Comparison of ENCODE assay signal across 18 cellular contexts in the genomic region with DNA sequence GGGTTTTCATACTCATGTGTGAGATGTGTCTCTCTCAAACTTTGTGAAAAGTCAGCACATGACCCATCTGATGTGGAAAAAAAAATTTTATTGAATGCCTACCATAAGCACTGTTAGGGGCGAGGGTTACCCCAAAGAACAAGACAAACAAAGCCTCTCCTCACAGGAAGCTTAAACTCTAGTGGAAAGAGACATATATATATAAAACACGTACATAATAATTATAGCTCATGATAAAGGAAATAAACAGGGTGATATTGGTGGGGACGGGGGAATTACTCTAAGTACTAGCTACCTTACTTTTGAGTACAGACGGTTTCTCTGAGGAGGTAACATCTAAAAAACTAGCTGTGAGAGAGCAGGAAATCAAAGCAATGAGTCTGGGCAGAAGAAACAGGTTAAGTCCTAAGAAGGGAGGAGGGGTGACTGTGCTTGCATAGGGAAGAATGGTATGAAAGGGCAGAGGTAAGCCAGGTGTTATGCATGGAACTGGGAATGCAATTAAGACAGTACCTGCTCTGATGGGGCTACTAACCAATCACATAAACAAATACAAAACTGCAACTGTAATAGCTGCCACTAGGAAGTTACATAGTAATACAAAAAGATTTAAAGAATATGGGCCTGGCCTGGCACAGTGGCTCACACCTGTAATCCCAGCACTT. TPM values are rescaled to one million over a fixed set of nuclear protein-coding genes. Genes with fewer than 3 reads are reported as not detected.
DNase-seq lines count a peak whose midpoint lies in the region; ATAC-seq, FAIRE-seq and TF ChIP-seq lines count a peak whose summit lies in the region.
"Had no signal": no experiment of that assay in that cellular context is flagged by ENCODE, and none has a peak within 500 bp of the region (broad histone marks: within the 10 kb centered on the region; RNA-seq: fewer than 3 reads in every experiment).

No MANE protein-coding gene starts in this region.

- in situ Hi-C loops in K562 (cut with MboI) = no loop called here

- H3K79me2 ChIP-seq in K562 (ENCODE audit: control insufficient read depth, insufficient read depth, low read length) = peaks cover 86% of the 10 kb centered on the region

- peaks cover 3% of the 10 kb centered on the region; the same call in 1 of the 2 replicates for H3K4me1 ChIP-seq in HEK293 (ENCODE audit: control insufficient read depth, insufficient read depth, low read length)
- H3K4me1 ChIP-seq in K562 (replicated peaks in 1 of 2; ENCODE audit: control insufficient read depth in 2 of 2, insufficient read depth in 2 of 2, low read length in 2 of 2) = peaks cover 10 to 12% of the 10 kb centered on the region in 2 experiments
- no peaks in the 10 kb centered on the region for H3K4me1 ChIP-seq in mucosa of descending colon (ENCODE audit: low read depth)

- H3K27ac ChIP-seq in HEK293 (ENCODE audit: extremely low read depth, low read depth, low read length) (no peak overlapping the region), K562 (ENCODE audit: extremely low read depth, low read depth, low read length) (no peak overlapping the region)
- H3K27ac ChIP-seq: A549 had no signal

- no peak for TF ChIP-seq RAD21 in K562 (CRISPR knock-in tag; conservative IDR thresholded peaks at IDR 0.05 in 1 of 2, IDR thresholded peaks at IDR 0.05 in 1 of 2)

- no peak for TF ChIP-seq EP300 in K562 (IDR thresholded peaks at IDR 0.05; ENCODE audit: low read length)

- H3K4me3 Mint-ChIP-seq in activated CD4-positive, alpha-beta T cell treated with anti-CD3 and anti-CD28 coated beads, Interleukin-2, amount 10 ng/mL, durations not matched to agents 24 days and 14 days = no peak overlapping the region

- H3K9me1 ChIP-seq in K562 (ENCODE audit: control insufficient read depth, insufficient read depth, low read length) = no peaks in the 10 kb centered on the region

- TF ChIP-seq CTCF in HEK293 (tag by site-specific recombination; IDR thresholded peaks at IDR 0.05) (no peak), K562 (IDR thresholded peaks at IDR 0.05 in 2 of 3, conservative IDR thresholded peaks at IDR 0.05 in 1 of 3; ENCODE audit: insufficient read depth in 2 of 3, low read depth in 1 of 3, low read length in 3 of 3) (no peak), mucosa of descending colon (IDR thresholded peaks at IDR 0.05) (no peak)

- H3K9me3 ChIP-seq in HEK293 (ENCODE audit: control insufficient read depth, insufficient read depth, low read depth, low read length) = no peaks in the 10 kb centered on the region
- no peaks in the 10 kb centered on the region for H3K9me3 ChIP-seq in K562 (replicated peaks; ENCODE audit: control insufficient read depth, insufficient read depth, low read depth, low read length)
- H3K9me3 ChIP-seq in mucosa of descending colon = no peaks in the 10 kb centered on the region
- H3K9me3 ChIP-seq: A549, MG63 had no signal

- peaks cover 32% of the 10 kb centered on the region for H3K4me1 Mint-ChIP-seq in activated CD4-positive, alpha-beta T cell treated with anti-CD3 and anti-CD28 coated beads, Interleukin-2, amount 10 ng/mL, durations not matched to agents 24 days and 14 days

- CTCF ChIA-PET in HEK293 (lab: Yijun Ruan, JAX) = interaction anchor here (0.6 to 2.4 kb wide), 3 partner anchors 12 to 29 kb away, joined by 3 to 13 read pairs (median 3); no protein-coding TSS in a partner anchor
- CTCF ChIA-PET in K562 (lab: Yijun Ruan, JAX; ENCODE audit: low intra/inter-chr PET ratio) = no interaction called here

- peak; percentile 42 for DNase-seq in activated CD4-positive, alpha-beta T cell treated with anti-CD3 and anti-CD28 coated beads, Interleukin-2, amount 10 ng/mL, durations not matched to agents 24 days and 14 days
- DNase-seq in activated CD4-positive, alpha-beta T cell treated with anti-CD3 and anti-CD28 coated beads for 4 hours = no peak
- DNase-seq in K562 (ENCODE audit: extremely low read depth in 1 of 4, low spot score in 3 of 4) = no peak
- DNase-seq in mucosa of descending colon = peak in 1 of 3 donors; percentile 3
- DNase-seq in GM19239 (ENCODE audit: insufficient read length, low spot score) = no peak
- no peak for DNase-seq in Ammon's horn (ENCODE audit: low spot score)
- DNase-seq in stimulated activated CD4-positive, alpha-beta T cell treated with anti-CD3 and anti-CD28 coated beads, Interleukin-2, amount 100 ng/mL, for 48 hours = no peak
- DNase-seq: DMS53, KBM-7, MG63, NCI-H1092 treated with DMSO at 0.1 percent for 48 hours, NCI-H1694, NCI-H82, SIG-M5 had no signal

- no peak for FAIRE-seq in K562 (lab: Jason Lieb, UNC)
- FAIRE-seq in GM19239 (lab: Jason Lieb, UNC) = no peak
- FAIRE-seq: A549, GM12878, GM18507 had no signal

- ATAC-seq in K562 (no peak), mucosa of descending colon (peak; percentile 18)
- ATAC-seq: A549, GM12878 had no signal

- no peaks in the 10 kb centered on the region for H3K9me3 Mint-ChIP-seq in activated CD4-positive, alpha-beta T cell treated with anti-CD3 and anti-CD28 coated beads, Interleukin-2, amount 10 ng/mL, durations not matched to agents 24 days and 14 days

- WGBS in K562 (ENCODE audit: insufficient coverage, low coverage, missing lambda C conversion rate) = 93% methylated on average over 4 of the region's 4 CpGs

- H3K9ac ChIP-seq in K562 (ENCODE audit: insufficient read depth in 1 of 2, low read depth in 2 of 2, low read length in 2 of 2) = no peak overlapping the region

- no peak overlapping the region for H3K27ac Mint-ChIP-seq in activated CD4-positive, alpha-beta T cell treated with anti-CD3 and anti-CD28 coated beads, Interleukin-2, amount 10 ng/mL, durations not matched to agents 24 days and 14 days

- POLR2A ChIA-PET in HEK293 (lab: Yijun Ruan, JAX) = interaction anchor here (1.6 kb wide), 1 partner anchor 179 kb away, joined by 3 read pairs; no protein-coding TSS in a partner anchor
- POLR2A ChIA-PET in K562 (lab: Yijun Ruan, JAX) = interaction anchor here (0.6 kb wide), 1 partner anchor 159 kb away, joined by 3 read pairs; no protein-coding TSS in a partner anchor

- H3K36me3 ChIP-seq in HEK293 (ENCODE audit: control insufficient read depth in 2 of 2, insufficient read depth in 1 of 2, low read length in 2 of 2) (peaks cover 6 to 15% of the 10 kb centered on the region in 2 experiments; a peak in 2 of 3 replicates), K562 (ENCODE audit: control insufficient read depth, insufficient read depth, low read length) (peaks cover 48% of the 10 kb centered on the region; the same call in 2 of the 3 replicates), mucosa of descending colon (ENCODE audit: low read depth) (no peaks in the 10 kb centered on the region)

- H2AFZ ChIP-seq in K562 (ENCODE audit: low read depth, low read length) = no peak overlapping the region

- no peak overlapping the region for H3K4me2 ChIP-seq in K562 (ENCODE audit: insufficient read depth, low read length)
- H3K4me2 ChIP-seq: A549 had no signal

- no peaks in the 10 kb centered on the region for H3K27me3 ChIP-seq in K562 (ENCODE audit: control insufficient read depth in 2 of 2, insufficient read depth in 2 of 2, low read length in 2 of 2)
- H3K27me3 ChIP-seq: MG63 had no signal

- intact Hi-C loops in activated CD4-positive, alpha-beta T cell treated with anti-CD3 and anti-CD28 coated beads, Interleukin-2, amount 10 ng/mL, durations not matched to agents 24 days and 14 days (cut with micrococcal nuclease) = no loop called here
- intact Hi-C loops in K562 (cut with micrococcal nuclease) = no loop called here
- intact Hi-C loops in mucosa of descending colon (cut with DNase I, micrococcal nuclease) = no loop called here

- H3K27me3 Mint-ChIP-seq in activated CD4-positive, alpha-beta T cell treated with anti-CD3 and anti-CD28 coated beads, Interleukin-2, amount 10 ng/mL, durations not matched to agents 24 days and 14 days = no peaks in the 10 kb centered on the region

- no peak overlapping the region for H3K4me3 ChIP-seq in HEK293 (ENCODE audit: low read depth, low read length)
- H3K4me3 ChIP-seq in K562 = no peak overlapping the region
- no peak overlapping the region for H3K4me3 ChIP-seq in mucosa of descending colon
- H3K4me3 ChIP-seq: A549, GM12878, MG63 had no signal

- 0 out of 2 replicates have a peak, but pooled peaks cover 6% of the 10 kb centered on the region for H4K20me1 ChIP-seq in K562 (replicated peaks; ENCODE audit: control insufficient read depth, insufficient read depth, low read length)

- BruUV-seq in K562 (replicated peaks; lab: Mats Ljungman, UMichigan) = no TSS peak

- TF ChIP-seq POLR2A in K562 (conservative IDR thresholded peaks at IDR 0.05) = no peak

- peaks cover 2% of the 10 kb centered on the region for H3K36me3 Mint-ChIP-seq in activated CD4-positive, alpha-beta T cell treated with anti-CD3 and anti-CD28 coated beads, Interleukin-2, amount 10 ng/mL, durations not matched to agents 24 days and 14 days (ENCODE audit: low read depth)

RNA-seq across cellular contexts. Expression of a gene that starts 4.5 kb away (rescaled TPM):
- total RNA-seq in activated CD4-positive, alpha-beta T cell treated with anti-CD3 and anti-CD28 coated beads, Interleukin-2, amount 10 ng/mL, durations not matched to agents 24 days and 14 days = 10.5 and 13.8 TPM in 2 replicates
- total RNA-seq in K562 (2011; cell fraction: chromatin; rRNA removed; ENCODE audit: low replicate concordance) = 14.8 and 38.6 TPM in 2 replicates
- total RNA-seq in K562 (2011; cell fraction: nucleolus; rRNA removed) = 8.2 and 11.1 TPM in 2 replicates
- 15.6 and 18.7 TPM in 2 replicates for total RNA-seq in K562 (2011; cell fraction: nucleoplasm; rRNA removed)
- total RNA-seq in K562 (2014; rRNA removed) = 15.8 and 18.8 TPM in 2 replicates
- 31.4 and 37.5 TPM in 2 replicates for total RNA-seq in K562 (2014; rRNA removed; fragmentation: Illumina TruSeq; extraction: Trizol)
- 29.3 and 30.6 TPM in 2 replicates for total RNA-seq in K562 (2015; rRNA removed; fragmentation: Illumina TruSeq; extraction: Trizol)
- total RNA-seq in K562 (2021) = 18.9 and 19.4 TPM in 2 replicates
- polyA plus RNA-seq in K562 (2011; rRNA removed) = 22.9 and 33.0 TPM in 2 replicates
- polyA plus RNA-seq in K562 (2011; cell fraction: cytosol; rRNA removed) = 7.5 and 14.3 TPM in 2 replicates
- polyA plus RNA-seq in K562 (2011; cell fraction: nucleus; rRNA removed) = 15.2 and 19.7 TPM in 2 replicates
- polyA plus RNA-seq in K562 (2012) = 11.8 and 14.2 TPM in 2 replicates
- polyA plus RNA-seq in K562 (2014; fragmentation: Illumina TruSeq; extraction: Trizol) = 21.6 and 25.3 TPM in 2 replicates
- polyA plus RNA-seq in K562 (2014; fragmentation: Nextera tagmentation; extraction: Ambion mirVana) = 10 to 100 TPM; 19.4 to 26.8 TPM
- polyA plus RNA-seq in K562 (2014; rRNA removed) = 19.6 and 25.5 TPM in 2 replicates
- polyA minus RNA-seq in K562 (2011; rRNA and poly(A)+ RNA removed) = 23.7 and 24.4 TPM in 2 replicates
- 6.8 and 10.7 TPM in 2 replicates for polyA minus RNA-seq in K562 (2011; cell fraction: cytosol; rRNA and poly(A)+ RNA removed)
- polyA minus RNA-seq in K562 (2011; cell fraction: nucleus; rRNA and poly(A)+ RNA removed) = 10.4 and 18.0 TPM in 2 replicates
- 1 to 10 TPM; 3.8 to 4.5 (median 4.4) TPM for total RNA-seq in mucosa of descending colon
